ENCODE assay signal across 1 cellular context in the genomic region with DNA sequence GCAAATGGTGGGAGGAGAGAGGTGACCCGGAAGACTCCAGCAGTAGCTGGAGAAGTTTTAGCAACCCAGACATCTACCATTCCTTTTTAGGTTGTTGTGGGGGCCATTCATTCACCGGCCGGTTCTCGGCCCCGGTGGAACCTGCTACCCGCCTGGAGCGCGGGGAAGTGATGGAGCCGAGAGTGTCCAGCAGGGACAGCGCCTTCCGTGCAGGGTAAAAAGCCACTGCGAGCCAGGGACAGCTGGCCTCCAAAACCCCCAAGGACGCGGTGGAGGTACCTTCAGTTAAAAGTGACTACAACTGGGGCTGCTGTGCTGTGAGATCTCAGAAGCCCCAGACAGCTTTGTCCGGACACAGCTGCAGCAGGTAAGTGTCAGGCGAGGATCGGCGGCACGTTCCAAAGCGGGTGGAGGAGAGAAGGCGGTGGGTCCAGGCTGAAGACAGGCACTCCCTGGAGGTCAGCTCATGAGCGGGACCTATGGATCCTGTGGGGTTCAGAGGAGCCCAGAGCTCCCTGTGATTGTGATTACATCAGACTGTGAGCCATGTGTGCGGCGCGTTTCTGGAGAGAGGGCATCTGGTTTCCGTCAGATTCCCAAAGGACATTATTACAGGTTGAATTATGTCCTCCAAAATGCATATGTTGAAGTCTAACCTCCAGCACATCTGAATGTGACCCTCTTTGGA.
TF ChIP-seq lines count a peak whose summit lies in the region.

No MANE protein-coding gene starts in this region.

TF ChIP-seq in H1, 55 proteins besides CTCF, POLR2A, EP300 and RAD21:
- TF ChIP-seq, protein P1, sequence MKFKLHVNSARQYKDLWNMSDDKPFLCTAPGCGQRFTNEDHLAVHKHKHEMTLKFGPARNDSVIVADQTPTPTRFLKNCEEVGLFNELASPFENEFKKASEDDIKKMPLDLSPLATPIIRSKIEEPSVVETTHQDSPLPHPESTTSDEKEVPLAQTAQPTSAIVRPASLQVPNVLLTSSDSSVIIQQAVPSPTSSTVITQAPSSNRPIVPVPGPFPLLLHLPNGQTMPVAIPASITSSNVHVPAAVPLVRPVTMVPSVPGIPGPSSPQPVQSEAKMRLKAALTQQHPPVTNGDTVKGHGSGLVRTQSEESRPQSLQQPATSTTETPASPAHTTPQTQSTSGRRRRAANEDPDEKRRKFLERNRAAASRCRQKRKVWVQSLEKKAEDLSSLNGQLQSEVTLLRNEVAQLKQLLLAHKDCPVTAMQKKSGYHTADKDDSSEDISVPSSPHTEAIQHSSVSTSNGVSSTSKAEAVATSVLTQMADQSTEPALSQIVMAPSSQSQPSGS (IDR thresholded peaks at IDR 0.05; ENCODE audit: low read length): no peak
- TF ChIP-seq GABPA (IDR thresholded peaks at IDR 0.05; ENCODE audit: borderline replicate concordance, insufficient read depth, low read length) (no peak), SP2 (IDR thresholded peaks at IDR 0.05; ENCODE audit: low read length) (no peak), CBX8 (IDR thresholded peaks at IDR 0.05; ENCODE audit: borderline replicate concordance, low read depth, low read length) (no peak), RBBP5 (IDR thresholded peaks at IDR 0.05; ENCODE audit: borderline replicate concordance, low read depth, low read length) (no peak), TCF12 (IDR thresholded peaks at IDR 0.05; ENCODE audit: low read depth, low read length) (no peak)
- TF ChIP-seq, protein P2, sequence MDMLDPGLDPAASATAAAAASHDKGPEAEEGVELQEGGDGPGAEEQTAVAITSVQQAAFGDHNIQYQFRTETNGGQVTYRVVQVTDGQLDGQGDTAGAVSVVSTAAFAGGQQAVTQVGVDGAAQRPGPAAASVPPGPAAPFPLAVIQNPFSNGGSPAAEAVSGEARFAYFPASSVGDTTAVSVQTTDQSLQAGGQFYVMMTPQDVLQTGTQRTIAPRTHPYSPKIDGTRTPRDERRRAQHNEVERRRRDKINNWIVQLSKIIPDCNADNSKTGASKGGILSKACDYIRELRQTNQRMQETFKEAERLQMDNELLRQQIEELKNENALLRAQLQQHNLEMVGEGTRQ (IDR thresholded peaks at IDR 0.05; ENCODE audit: low read length): no peak
